ENCODE assay signal across 19 cellular contexts in the genomic region with DNA sequence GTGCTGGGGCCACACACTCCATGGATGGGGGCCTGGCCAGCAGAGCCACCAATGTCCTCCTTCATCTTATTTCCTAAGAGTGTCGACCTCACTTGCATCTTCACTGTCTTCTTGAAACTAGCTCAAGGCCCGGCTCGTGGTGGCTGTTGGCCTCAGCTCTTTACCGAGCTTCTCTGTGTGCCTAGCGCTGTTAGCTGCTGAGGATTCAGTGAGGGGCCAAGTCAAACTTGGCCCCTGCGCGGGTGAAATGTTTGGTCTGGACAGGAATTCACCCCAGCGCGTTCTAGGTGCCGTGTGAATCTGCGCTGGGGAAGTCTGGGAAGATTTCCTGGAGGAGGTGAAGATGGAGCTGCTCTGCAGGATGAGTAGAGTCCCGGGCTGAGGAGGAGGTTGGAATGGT. TPM values are rescaled to one million over a fixed set of nuclear protein-coding genes. Genes with fewer than 3 reads are reported as not detected.
"Had no signal": no experiment of that assay in that cellular context is flagged by ENCODE, and none has a peak within 500 bp of the region (broad histone marks: within the 10 kb centered on the region; RNA-seq: fewer than 3 reads in every experiment).

No MANE protein-coding gene starts in this region.

- H3K9me3 Mint-ChIP-seq: activated T-helper 1 cell treated with anti-CD3 and anti-CD28 coated beads, Interleukin-12 subunit alpha, Interleukin-12 subunit beta, Interleukin-2, Interleukin-4 antibody, amounts not matched to agents 30 ng/mL and 10 ng/mL and 1 ng/mL, durations not matched to agents 14 hours and 24 hours and 36 hours; mesothelial cell of epicardium; stimulated activated naive B cell treated with anti-CD40 and anti-IgM and Interleukin-4, amounts not matched to agents 10 μg/mL and 1 μg/mL and 100 μg/mL, for 72 hours had no signal

- H3K4me3 Mint-ChIP-seq: activated CD8-positive, alpha-beta T cell treated with anti-CD3 and anti-CD28 coated beads, Interleukin-2, amount 10 ng/mL, durations not matched to agents 7 days and 5 days; activated T-helper 1 cell treated with anti-CD3 and anti-CD28 coated beads, Interleukin-12 subunit alpha, Interleukin-12 subunit beta, Interleukin-2, Interleukin-4 antibody, amounts not matched to agents 30 ng/mL and 10 ng/mL and 1 ng/mL, durations not matched to agents 14 hours and 24 hours and 36 hours; mesothelial cell of epicardium; naive thymus-derived CD4-positive, alpha-beta T cell; stimulated activated naive B cell treated with anti-CD40 and anti-IgM and Interleukin-4, amounts not matched to agents 10 μg/mL and 1 μg/mL and 100 μg/mL, for 72 hours had no signal

- H3K4me1 ChIP-seq: ascending aorta, colonic mucosa had no signal

- ATAC-seq: activated CD8-positive, alpha-beta T cell treated with anti-CD3 and anti-CD28 coated beads, Interleukin-2, amount 10 ng/mL, durations not matched to agents 7 days and 5 days; naive thymus-derived CD4-positive, alpha-beta T cell; stimulated activated naive B cell treated with anti-CD40 and anti-IgM and Interleukin-4, amounts not matched to agents 10 μg/mL and 1 μg/mL and 100 μg/mL, for 72 hours had no signal

- H3K4me1 Mint-ChIP-seq: naive thymus-derived CD4-positive, alpha-beta T cell; stimulated activated naive B cell treated with anti-CD40 and anti-IgM and Interleukin-4, amounts not matched to agents 10 μg/mL and 1 μg/mL and 100 μg/mL, for 72 hours had no signal

- H3K79me2 ChIP-seq: hepatocyte had no signal

- H3K36me3 Mint-ChIP-seq: mesothelial cell of epicardium; naive thymus-derived CD4-positive, alpha-beta T cell; stimulated activated naive B cell treated with anti-CD40 and anti-IgM and Interleukin-4, amounts not matched to agents 10 μg/mL and 1 μg/mL and 100 μg/mL, for 72 hours had no signal

- H3K27me3 ChIP-seq: ascending aorta, cardiac muscle cell, colonic mucosa, hepatocyte, upper lobe of left lung had no signal

- DNase-seq: activated CD4-positive, alpha-beta T cell treated with anti-CD3 and anti-CD28 coated beads for 4 hours; activated CD8-positive, alpha-beta memory T cell treated with anti-CD3 and anti-CD28 coated beads, Interleukin-2, amount 50 U/mL, for 48 hours; activated CD8-positive, alpha-beta T cell treated with anti-CD3 and anti-CD28 coated beads, Interleukin-2, amount 10 ng/mL, durations not matched to agents 7 days and 5 days; activated naive CD4-positive, alpha-beta T cell; colonic mucosa; effector CD4-positive, alpha-beta T cell; kidney glomerular epithelial cell; naive thymus-derived CD4-positive, alpha-beta T cell; stimulated activated naive B cell treated with anti-CD40 and anti-IgM and Interleukin-4, amounts not matched to agents 10 μg/mL and 1 μg/mL and 100 μg/mL, for 72 hours; WERI-Rb-1 had no signal

- H3K27ac ChIP-seq: ascending aorta, cardiac muscle cell, colonic mucosa, epithelial cell of prostate, hepatocyte, upper lobe of left lung, WERI-Rb-1 had no signal

- H2AFZ ChIP-seq: hepatocyte had no signal

- H3K27ac Mint-ChIP-seq: activated CD8-positive, alpha-beta T cell treated with anti-CD3 and anti-CD28 coated beads, Interleukin-2, amount 10 ng/mL, durations not matched to agents 7 days and 5 days; activated T-helper 1 cell treated with anti-CD3 and anti-CD28 coated beads, Interleukin-12 subunit alpha, Interleukin-12 subunit beta, Interleukin-2, Interleukin-4 antibody, amounts not matched to agents 30 ng/mL and 10 ng/mL and 1 ng/mL, durations not matched to agents 14 hours and 24 hours and 36 hours; mesothelial cell of epicardium; naive thymus-derived CD4-positive, alpha-beta T cell; stimulated activated naive B cell treated with anti-CD40 and anti-IgM and Interleukin-4, amounts not matched to agents 10 μg/mL and 1 μg/mL and 100 μg/mL, for 72 hours had no signal

- H3K36me3 ChIP-seq: ascending aorta, cardiac muscle cell, colonic mucosa, upper lobe of left lung had no signal

- H3K9me3 ChIP-seq: ascending aorta, colonic mucosa, upper lobe of left lung had no signal

- H3K4me2 ChIP-seq: hepatocyte had no signal

- H3K4me3 ChIP-seq: ascending aorta, cardiac muscle cell, colonic mucosa, hepatocyte, smooth muscle cell, upper lobe of left lung had no signal

RNA-seq across cellular contexts. Expression of a gene that starts 8.5 kb away (rescaled TPM):
- total RNA-seq: activated CD8-positive, alpha-beta T cell treated with anti-CD3 and anti-CD28 coated beads, Interleukin-2, amount 10 ng/mL, durations not matched to agents 7 days and 5 days; activated T-helper 1 cell treated with anti-CD3 and anti-CD28 coated beads, Interleukin-12 subunit alpha, Interleukin-12 subunit beta, Interleukin-2, Interleukin-4 antibody, amounts not matched to agents 30 ng/mL and 10 ng/mL and 1 ng/mL, durations not matched to agents 14 hours and 24 hours and 36 hours; SK-MEL-5 had no signal
- polyA plus RNA-seq: naive thymus-derived CD4-positive, alpha-beta T cell had no signal
